Comparison of ENCODE assay signal across 8 cellular contexts in genomic region chr10:132397036-132397541, GRCh38. TPM values are rescaled to one million over a fixed set of nuclear protein-coding genes. Genes with fewer than 3 reads are reported as not detected.
DNase-seq lines count a peak whose midpoint lies in the region; ATAC-seq and TF ChIP-seq lines count a peak whose summit lies in the region.

Gene PWWP2B, plus strand, starts transcription at chr10:132397200. Its CDS starts 27 bp downstream, at chr10:132397227.

- peak within 1 kb of the TSS; percentile 71; the same call in 1 of the 2 replicates for H3K14ac ChIP-seq in IMR-90 (replicated peaks; ENCODE audit: low read depth, low read length)

- H3K4ac ChIP-seq in IMR-90 (ENCODE audit: low read depth, low read length) = peak within 1 kb of the TSS; percentile 79

- in situ Hi-C loops in IMR-90 (cut with MboI; ENCODE audit: low sequenced_read_pairs) = loop anchor here (10.0 kb wide), 1 partner anchor 238 kb away; no protein-coding TSS in a partner anchor

- H4K91ac ChIP-seq in IMR-90 (ENCODE audit: insufficient read depth, low read depth, low read length) = peak within 1 kb of the TSS; percentile 55

- H3K9me1 ChIP-seq in IMR-90 (ENCODE audit: insufficient read depth, low read length) = peaks cover 14% of the 10 kb centered on the region; the same call in 1 of the 2 replicates

- peak within 1 kb of the TSS; percentile 98 for H2AK9ac ChIP-seq in IMR-90 (replicated peaks; ENCODE audit: low read depth, low read length, poor library complexity)

- H2AFZ ChIP-seq in IMR-90 (replicated peaks; ENCODE audit: low read length, poor library complexity) = peak within 1 kb of the TSS; percentile 96

- H3K36me3 ChIP-seq in IMR-90 (ENCODE audit: control insufficient read depth, insufficient read depth, low read length) = no peaks in the 10 kb centered on the region
- no peaks in the 10 kb centered on the region for H3K36me3 ChIP-seq in muscle layer of duodenum (ENCODE audit: control insufficient read depth in 1 of 2, insufficient read depth in 2 of 2, low read length in 2 of 2)
- no peaks in the 10 kb centered on the region for H3K36me3 ChIP-seq in testis (ENCODE audit: low read depth, missing control alignments)

- TF ChIP-seq RAD21 in IMR-90 (IDR thresholded peaks at IDR 0.05; ENCODE audit: low read length) = no peak

- no peak within 1 kb of the TSS for H4K5ac ChIP-seq in IMR-90 (ENCODE audit: low read depth, low read length)

- no TSS peak for BruUV-seq in IMR-90 (replicated peaks; lab: Mats Ljungman, UMichigan)

- no peak within 1 kb of the TSS for H2BK5ac ChIP-seq in IMR-90 (ENCODE audit: low read depth, low read length, poor library complexity, severe bottlenecking)

- POLR2A ChIA-PET in IMR-90 (lab: Charles Lee; ENCODE audit: unreplicated experiment) = no interaction called here

- peak within 1 kb of the TSS; percentile 82; the same call in 1 of the 2 replicates for H3K23ac ChIP-seq in IMR-90 (ENCODE audit: low read depth, low read length)

- peak within 1 kb of the TSS; percentile 72 for H2AK5ac ChIP-seq in IMR-90 (ENCODE audit: low read depth, low read length)

- H3K27me3 ChIP-seq in IMR-90 (ENCODE audit: control insufficient read depth, insufficient read depth, low read length) (no peaks in the 10 kb centered on the region), muscle layer of duodenum (ENCODE audit: low read depth, low read length) (no peaks in the 10 kb centered on the region), testis (no peaks in the 10 kb centered on the region)

- peak within 1 kb of the TSS in 1 of 2 experiments; percentile 54; a peak in 2 of 4 replicates for H4K8ac ChIP-seq in IMR-90 (ENCODE audit: low read depth in 2 of 2, low read length in 2 of 2)

- H3K18ac ChIP-seq in IMR-90 (ENCODE audit: low read depth, low read length) = 0 out of 2 replicates have a peak within 1 kb of the TSS, but pooled peaks have one; percentile 34

- dilution Hi-C loops in IMR-90 (cut with HindIII; ENCODE audit: low sequenced_read_pairs, unreplicated experiment) = no loop called here

- CTCF ChIA-PET in IMR-90 (lab: Yijun Ruan, JAX) = no interaction called here

- H3K27ac ChIP-seq in IMR-90 (ENCODE audit: insufficient read depth, low read length) (peak within 1 kb of the TSS; percentile 10; the same call in 1 of the 2 replicates), epithelial cell of prostate (peak within 1 kb of the TSS; percentile 79), muscle layer of duodenum (ENCODE audit: low read length) (peak within 1 kb of the TSS; percentile 39), testis (peak within 1 kb of the TSS; percentile 89 to 95)

- intact Hi-C loops in IMR-90 (cut with micrococcal nuclease) (loop anchor here (5.0 kb wide), 1 partner anchor 120 kb away; no protein-coding TSS in a partner anchor), testis (cut with DNase I; ENCODE audit: low total_unique reads) (no loop called here)

- H2BK20ac ChIP-seq in IMR-90 (ENCODE audit: low read depth, low read length) = no peak within 1 kb of the TSS

- 0% methylated on average over 10 of the region's 86 CpGs; no CpG with 5 or more reads in 1 of the 2 experiments for whole genome bisulfite sequencing in IMR-90 (ENCODE audit: extremely low coverage in 2 of 2, insufficient read length in 1 of 2), 2 experiments
- 0% methylated on average over 34 of the region's 86 CpGs; no CpG with 5 or more reads in 1 of the 2 donors for WGBS in testis, 2 donors

- no peak within 1 kb of the TSS for H2BK120ac ChIP-seq in IMR-90 (ENCODE audit: low read depth, low read length)

- peak; percentile 42 for ATAC-seq in GM19438 (IDR thresholded peaks at IDR 0.05; ENCODE audit: low read depth, unreplicated experiment)
- peak; percentile 69 for ATAC-seq in IMR-90 (ENCODE audit: low read depth)
- ATAC-seq in HG03457 (IDR thresholded peaks at IDR 0.05; ENCODE audit: unreplicated experiment) = no peak

- no peak for TF ChIP-seq CTCF in IMR-90 (conservative IDR thresholded peaks at IDR 0.05; ENCODE audit: low read depth, low read length)
- TF ChIP-seq CTCF in testis (IDR thresholded peaks at IDR 0.05) = no peak

- TF ChIP-seq POLR2A in IMR-90 (IDR thresholded peaks at IDR 0.05; ENCODE audit: low read depth, low read length) = no peak
- no peak for TF ChIP-seq POLR2A in testis (IDR thresholded peaks at IDR 0.05)

- H4K20me1 ChIP-seq in IMR-90 (ENCODE audit: insufficient read depth, low read length) = peaks cover 3% of the 10 kb centered on the region

- no peak within 1 kb of the TSS for H2BK15ac ChIP-seq in IMR-90 (ENCODE audit: low read depth, low read length)

- peaks cover 6 to 25% of the 10 kb centered on the region in 2 experiments; a peak in 3 of 4 replicates for H3K79me1 ChIP-seq in IMR-90 (ENCODE audit: low read depth in 1 of 2, low read length in 2 of 2)

- H3K9ac ChIP-seq in IMR-90 (ENCODE audit: low read depth, low read length) = peak within 1 kb of the TSS; percentile 84

- DNase-seq in AG08395 (ENCODE audit: low spot score) (peak; percentile 62), IMR-90 (peak; percentile 19), epithelial cell of prostate (ENCODE audit: low read depth, low spot score) (no peak), testis (no peak)
- DNase-seq in activated CD8-positive, alpha-beta memory T cell treated with anti-CD3 and anti-CD28 coated beads for 24 hours = peak; percentile 83

- H3K9me3 ChIP-seq in IMR-90 (ENCODE audit: control insufficient read depth, insufficient read depth, low read length) (no peaks in the 10 kb centered on the region), muscle layer of duodenum (ENCODE audit: control insufficient read depth in 1 of 2, low read length in 2 of 2) (no peaks in the 10 kb centered on the region), testis (no peaks in the 10 kb centered on the region)

- H3K4me1 ChIP-seq in IMR-90 (ENCODE audit: control insufficient read depth, insufficient read depth, low read length) (peaks cover 21% of the 10 kb centered on the region), muscle layer of duodenum (ENCODE audit: control insufficient read depth in 1 of 2, insufficient read depth in 2 of 2, low read length in 2 of 2) (peaks cover 8 to 40% of the 10 kb centered on the region in 2 donors), testis (peaks cover 19% of the 10 kb centered on the region)

- H3K4me3 ChIP-seq in IMR-90 (ENCODE audit: insufficient read depth, low read depth, low read length) (peak within 1 kb of the TSS; percentile 86), muscle layer of duodenum (ENCODE audit: low read depth in 1 of 2, low read length in 2 of 2) (peak within 1 kb of the TSS; percentile 53 to 71), testis (peak within 1 kb of the TSS; percentile 71 to 79)

- peak within 1 kb of the TSS; percentile 84 for H3K4me2 ChIP-seq in IMR-90 (ENCODE audit: low read depth, low read length)

- H3K56ac ChIP-seq in IMR-90 (ENCODE audit: extremely low read depth, insufficient read depth, low read length) = peak within 1 kb of the TSS; percentile 51; the same call in 1 of the 2 replicates

TF ChIP-seq in IMR-90, 13 proteins besides CTCF, POLR2A, EP300 and RAD21:
- TF ChIP-seq MAZ (IDR thresholded peaks at IDR 0.05; ENCODE audit: borderline replicate concordance, low read depth, low read length) (peak; percentile 15; the same call in 1 of the 2 replicates), BHLHE40 (IDR thresholded peaks at IDR 0.05; ENCODE audit: low read depth, low read length) (no peak)

RNA-seq across cellular contexts. Expression of gene PWWP2B, which starts in this region (rescaled TPM):
- total RNA-seq in IMR-90 (2012; rRNA removed) (1.9 and 2.2 TPM in 2 replicates), testis (10 to 100 TPM; 32.6 to 45.1 TPM)
- polyA plus RNA-seq in IMR-90 (2012; rRNA removed) (1.7 and 2.1 TPM in 2 replicates), testis (ENCODE audit: insufficient read depth, low read depth, low replicate concordance) (16.0 TPM)
- 2.2 and 3.6 TPM in 2 replicates for polyA plus RNA-seq in IMR-90 (2012; cell fraction: cytosol; rRNA removed)
- 1.8 and 4.6 TPM in 2 replicates for polyA plus RNA-seq in IMR-90 (2012; cell fraction: nucleus; rRNA removed; ENCODE audit: low replicate concordance)

Comparison
In these comparisons a context has a peak if more than half of its experiments do, and no peak if none do; other contexts are left out.
1. RNA of gene PWWP2B (total RNA-seq): 32.6 to 45.1 TPM in testis; 1.9 to 2.2 TPM in IMR-90; every median in the first group is over 10 times any median in the second.
2. DNase-seq: peak in AG08395 (single experiment), IMR-90 (single experiment) and activated CD8-positive, alpha-beta memory T cell treated with anti-CD3 and anti-CD28 coated beads for 24 hours (single experiment); none in epithelial cell of prostate (single experiment) and testis (single experiment).
3. H3K27ac ChIP-seq: peak in every context shown above with its lines; median percentile 92 in testis; 79 in epithelial cell of prostate; 39 in muscle layer of duodenum; 10 in IMR-90.
4. Peak in every context shown above with its lines, with median percentiles within 50 percentile points of each other: H3K4me3 ChIP-seq.